14 cellular contexts compared by ENCODE assay signal in genomic region chr6:45650527-45651135, GRCh38.
DNase-seq lines count a peak whose midpoint lies in the region; ATAC-seq and TF ChIP-seq lines count a peak whose summit lies in the region.
"Had no signal": no experiment of that assay in that cellular context is flagged by ENCODE, and none has a peak within 500 bp of the region (broad histone marks: within the 10 kb centered on the region; RNA-seq: fewer than 3 reads in every experiment).

No MANE protein-coding gene starts in this region.

- peaks cover 0 to 4% of the 10 kb centered on the region in 2 donors for H3K27me3 Mint-ChIP-seq in natural killer cell (ENCODE audit: low read depth in 2 of 2)
- H3K27me3 Mint-ChIP-seq: activated CD4-positive, alpha-beta T cell treated with anti-CD3 and anti-CD28 coated beads, Interleukin-2, amount 10 ng/mL, durations not matched to agents 7 days and 5 days had no signal

- no peaks in the 10 kb centered on the region for H3K36me3 Mint-ChIP-seq in natural killer cell

- H3K9me3 Mint-ChIP-seq in natural killer cell: no peaks in the 10 kb centered on the region
- H3K9me3 Mint-ChIP-seq: stimulated activated naive B cell treated with anti-CD40 and anti-IgM and Interleukin-4, amounts not matched to agents 10 μg/mL and 1 μg/mL and 100 μg/mL, for 72 hours had no signal

- no peaks in the 10 kb centered on the region for H3K79me2 ChIP-seq in ACC112 (ENCODE audit: control insufficient read depth, insufficient read depth, low read length, unreplicated experiment)

- H3K27ac ChIP-seq in ACC112 (ENCODE audit: low read depth, low read length): peak overlapping the region; percentile 83

- H3K4me1 ChIP-seq in ACC112 (ENCODE audit: control insufficient read depth, insufficient read depth, low read length, unreplicated experiment): peaks cover 70% of the 10 kb centered on the region
- H3K4me1 ChIP-seq: HAP-1 had no signal

- no peak overlapping the region for H3K27ac Mint-ChIP-seq in natural killer cell
- H3K27ac Mint-ChIP-seq: activated CD4-positive, alpha-beta T cell treated with anti-CD3 and anti-CD28 coated beads, Interleukin-2, amount 10 ng/mL, durations not matched to agents 7 days and 5 days; B cell; stimulated activated naive B cell treated with anti-CD40 and anti-IgM and Interleukin-4, amounts not matched to agents 10 μg/mL and 1 μg/mL and 100 μg/mL, for 72 hours had no signal

- H3K4me3 ChIP-seq in ACC112 (ENCODE audit: low read depth, low read length): peak overlapping the region; percentile 10; the same call in 1 of the 2 replicates
- H3K4me3 ChIP-seq: HAP-1 had no signal

- no peak for TF ChIP-seq CTCF in natural killer cell (IDR thresholded peaks at IDR 0.05)

- no peak overlapping the region for H3K4me3 Mint-ChIP-seq in natural killer cell
- H3K4me3 Mint-ChIP-seq: activated CD4-positive, alpha-beta T cell treated with anti-CD3 and anti-CD28 coated beads, Interleukin-2, amount 10 ng/mL, durations not matched to agents 7 days and 5 days; B cell; stimulated activated naive B cell treated with anti-CD40 and anti-IgM and Interleukin-4, amounts not matched to agents 10 μg/mL and 1 μg/mL and 100 μg/mL, for 72 hours had no signal

- ATAC-seq in HG03469 (IDR thresholded peaks at IDR 0.05; ENCODE audit: unreplicated experiment) (no peak), natural killer cell (no peak), HG02840 (IDR thresholded peaks at IDR 0.05; ENCODE audit: low FRiP score, unreplicated experiment) (no peak)
- ATAC-seq: stimulated activated naive B cell treated with anti-CD40 and anti-IgM and Interleukin-4, amounts not matched to agents 10 μg/mL and 1 μg/mL and 100 μg/mL, for 72 hours had no signal

- no peaks in the 10 kb centered on the region for H3K27me3 ChIP-seq in ACC112 (ENCODE audit: insufficient read depth, low read length)

- H2AFZ ChIP-seq in ACC112 (ENCODE audit: low read length, unreplicated experiment): no peak overlapping the region

- intact Hi-C loops in natural killer cell (cut with micrococcal nuclease): no loop called here

- H3K36me3 ChIP-seq in ACC112 (ENCODE audit: insufficient read depth, low read length): no peaks in the 10 kb centered on the region
- H3K36me3 ChIP-seq: HAP-1 had no signal

- peaks cover 0 to 4% of the 10 kb centered on the region in 2 donors for H3K4me1 Mint-ChIP-seq in natural killer cell

- peak; percentile 90 for DNase-seq in HS-5 (ENCODE audit: low read depth)
- peak; percentile 81 for DNase-seq in astrocyte of the hippocampus (ENCODE audit: low read depth, low spot score)
- peak; percentile 88 for DNase-seq in islet precursor cell
- no peak for DNase-seq in inferior parietal cortex (ENCODE audit: extremely low spot score)
- no peak for DNase-seq in natural killer cell
- DNase-seq: activated CD4-positive, alpha-beta T cell treated with anti-CD3 and anti-CD28 coated beads, Interleukin-2, amount 10 ng/mL, durations not matched to agents 7 days and 5 days; activated naive CD4-positive, alpha-beta T cell; NCI-H446; stimulated activated naive B cell treated with anti-CD40 and anti-IgM and Interleukin-4, amounts not matched to agents 10 μg/mL and 1 μg/mL and 100 μg/mL, for 72 hours had no signal

Comparison
In these comparisons a context has a peak if more than half of its experiments do, and no peak if none do; other contexts are left out.
1. DNase-seq: peak in HS-5 (single experiment), astrocyte of the hippocampus (single experiment) and islet precursor cell (single experiment); none in inferior parietal cortex (single experiment) and natural killer cell (single experiment).